ENCODE assay signal across 9 cellular contexts in the genomic region with DNA sequence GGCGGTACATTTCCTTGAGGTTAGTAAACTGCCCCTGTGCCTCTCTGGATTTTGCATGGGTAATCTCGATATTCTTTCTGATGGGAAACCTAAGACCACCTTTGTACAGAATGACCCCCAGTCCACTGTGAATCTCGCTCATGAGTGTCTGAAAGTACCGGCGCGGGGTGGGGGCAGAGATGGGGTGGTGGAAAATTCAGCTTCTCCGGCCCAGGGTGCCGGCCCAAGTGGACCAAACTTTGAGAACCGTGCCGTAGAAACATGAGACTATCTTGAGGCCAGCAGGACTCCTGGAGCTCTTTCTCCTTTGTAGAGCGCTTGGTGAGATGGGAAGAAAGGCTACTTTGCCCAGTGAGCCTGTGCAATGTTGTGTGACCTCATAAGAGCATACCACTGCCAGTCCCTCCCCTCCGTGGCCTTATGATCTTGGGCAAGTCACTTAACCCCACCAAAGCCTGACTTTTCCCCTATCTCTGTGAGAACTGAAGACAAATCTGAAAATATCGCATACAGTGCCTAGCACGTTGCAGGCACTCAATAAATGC. TPM values are rescaled to one million over a fixed set of nuclear protein-coding genes. Genes with fewer than 3 reads are reported as not detected.
DNase-seq lines count a peak whose midpoint lies in the region; ATAC-seq and TF ChIP-seq lines count a peak whose summit lies in the region.
"Had no signal": no experiment of that assay in that cellular context is flagged by ENCODE, and none has a peak within 500 bp of the region (broad histone marks: within the 10 kb centered on the region; RNA-seq: fewer than 3 reads in every experiment).

No MANE protein-coding gene starts in this region.

- no peak overlapping the region; the same call in 1 of the 2 replicates for H3K14ac ChIP-seq in H9 (ENCODE audit: insufficient read depth, low read length)

- H3K23me2 ChIP-seq in H9 (ENCODE audit: insufficient read length, low read depth, low read length, poor library complexity, severe bottlenecking), result peaks cover 11% of the 10 kb centered on the region

- peak overlapping the region; percentile 71 to 73 for H3K4me3 Mint-ChIP-seq in H9

- peak overlapping the region; percentile 42 for H3K4me2 ChIP-seq in H9 (ENCODE audit: insufficient read depth, insufficient read length, low read length)

- no peak overlapping the region for H4K5ac ChIP-seq in H9 (ENCODE audit: insufficient read length, low read depth, low read length)

- no peak overlapping the region for H3K27ac Mint-ChIP-seq in H9
- H3K27ac Mint-ChIP-seq: naive B cell had no signal

- H3K4me3 ChIP-seq in choroid plexus epithelial cell (ENCODE audit: low read depth, low read length), result peak overlapping the region; percentile 65
- H3K4me3 ChIP-seq in iPS-18c (ENCODE audit: insufficient read depth, low read depth, low read length), result peak overlapping the region; percentile 64
- peak overlapping the region; percentile 45 to 61 (median 59) for H3K4me3 ChIP-seq in skeletal muscle tissue (ENCODE audit: low read length in 3 of 3)

- no peaks in the 10 kb centered on the region for H4K20me1 ChIP-seq in H9 (ENCODE audit: control insufficient read depth, insufficient read depth, insufficient read length)

- no peak overlapping the region for H4K91ac ChIP-seq in H9 (ENCODE audit: insufficient read length, low read depth, low read length)

- H2AK5ac ChIP-seq in H9 (ENCODE audit: insufficient read length, low read length), result no peak overlapping the region

- H3K9ac ChIP-seq in H9 (ENCODE audit: extremely low read depth, insufficient read length, low read length) (no peak overlapping the region), skeletal muscle tissue (ENCODE audit: low read depth in 1 of 3, low read length in 3 of 3) (peak overlapping the region in 1 of 3 donors; percentile 54)

- no peak overlapping the region for H2BK120ac ChIP-seq in H9 (ENCODE audit: low read depth, low read length, poor library complexity, severe bottlenecking)

- H3K4me1 ChIP-seq in H9 (ENCODE audit: insufficient read depth, low read length), result no peaks in the 10 kb centered on the region
- peaks cover 0 to 3% (median 0%) of the 10 kb centered on the region in 3 donors for H3K4me1 ChIP-seq in skeletal muscle tissue (ENCODE audit: control insufficient read depth in 3 of 3, insufficient read depth in 3 of 3, low read length in 3 of 3)

- H3K27ac ChIP-seq in H9 (ENCODE audit: insufficient read length, low read depth, low read length) (no peak overlapping the region), skeletal muscle tissue (ENCODE audit: low read depth, low read length) (no peak overlapping the region)

- H2AFZ ChIP-seq in H9 (ENCODE audit: low read length), result peak overlapping the region; percentile 72

- H3K36me3 ChIP-seq in skeletal muscle tissue (ENCODE audit: control insufficient read depth in 3 of 3, insufficient read depth in 3 of 3, low read length in 3 of 3), result no peaks in the 10 kb centered on the region

- H3K9me3 Mint-ChIP-seq in H9, result peaks cover 7 to 9% of the 10 kb centered on the region in 2 experiments

- H3K4me1 Mint-ChIP-seq in H9, result peaks cover 4% of the 10 kb centered on the region in 2 experiments; a peak in 3 of 4 replicates
- H3K4me1 Mint-ChIP-seq: naive B cell had no signal

- no peak for TF ChIP-seq CTCF in H9 (conservative IDR thresholded peaks at IDR 0.05)
- no peak for TF ChIP-seq CTCF in choroid plexus epithelial cell (conservative IDR thresholded peaks at IDR 0.05; ENCODE audit: low read depth, low read length)

- H2BK12ac ChIP-seq in H9 (ENCODE audit: insufficient read length, low read depth, low read length), result no peak overlapping the region

- H3K9me3 ChIP-seq in H9 (ENCODE audit: control insufficient read depth, low read depth, low read length) (no peaks in the 10 kb centered on the region), iPS-18c (ENCODE audit: control insufficient read depth, insufficient read depth, low read length) (no peaks in the 10 kb centered on the region), skeletal muscle tissue (ENCODE audit: control insufficient read depth in 3 of 3, low read length in 3 of 3) (peaks cover 0 to 5% (median 2%) of the 10 kb centered on the region in 3 donors)

- H2BK15ac ChIP-seq in H9 (ENCODE audit: low read depth, low read length), result no peak overlapping the region

- H2BK5ac ChIP-seq in H9 (ENCODE audit: insufficient read length, low read length), result no peak overlapping the region

- WGBS in H9 (ENCODE audit: extremely low coverage, insufficient read length, low lambda C conversion rate), result no CpG with 5 or more reads among the region's 14 CpGs

- H3K79me1 ChIP-seq in H9 (ENCODE audit: insufficient read depth, low read depth, low read length, poor library complexity, severe bottlenecking), result no peaks in the 10 kb centered on the region

- DNase-seq in H9 (no peak), choroid plexus epithelial cell (ENCODE audit: low read depth) (no peak), NK-92 (lab: John Stamatoyannopoulos, UW; ENCODE audit: unreplicated experiment) (no peak), SK-N-DZ (ENCODE audit: low spot score) (no peak)
- no peak for DNase-seq in activated CD4-positive, alpha-beta T cell treated with anti-CD3 and anti-CD28 coated beads, Interleukin-2, amount 50 U/mL, for 1 hour
- DNase-seq: naive B cell had no signal

- H3K27me3 Mint-ChIP-seq in H9 (ENCODE audit: low read depth), result peaks cover 20% of the 10 kb centered on the region

- H3K36me3 Mint-ChIP-seq in H9 (ENCODE audit: insufficient read depth in 1 of 3, low read depth in 3 of 3), result peaks cover 3 to 5% (median 4%) of the 10 kb centered on the region in 3 experiments; a peak in 6 of 7 replicates

- no peak overlapping the region for H2BK20ac ChIP-seq in H9 (ENCODE audit: low read depth, low read length, poor library complexity, severe bottlenecking)

- H3K18ac ChIP-seq in H9 (ENCODE audit: insufficient read length, low read depth, low read length), result no peak overlapping the region

- H3K79me2 ChIP-seq in H9 (ENCODE audit: insufficient read depth, low read length), result no peaks in the 10 kb centered on the region

- H3K23ac ChIP-seq in H9 (ENCODE audit: insufficient read length, low read depth, low read length), result no peak overlapping the region

- H3K27me3 ChIP-seq in H9 (ENCODE audit: insufficient read depth, low read length) (no peaks in the 10 kb centered on the region), skeletal muscle tissue (ENCODE audit: control insufficient read depth in 3 of 3, insufficient read depth in 3 of 3, low read length in 3 of 3) (peaks cover 0 to 15% (median 8%) of the 10 kb centered on the region in 3 donors)

- no peak overlapping the region for H3K4ac ChIP-seq in H9 (ENCODE audit: low read depth, low read length)

- H3K56ac ChIP-seq in H9 (ENCODE audit: insufficient read length, low read depth, low read length), result no peak overlapping the region

- no peak overlapping the region for H4K8ac ChIP-seq in H9 (replicated peaks; ENCODE audit: insufficient read length, low read depth, low read length)

- no peak overlapping the region for H3T11ph ChIP-seq in H9 (ENCODE audit: low read length)

- no peak for ATAC-seq in GM19397 (IDR thresholded peaks at IDR 0.05; ENCODE audit: unreplicated experiment)

RNA-seq across cellular contexts. Expression of a gene that starts 40.3 kb away (rescaled TPM):
- total RNA-seq in H9 (2021) (7.7 and 7.9 TPM in 2 replicates), skeletal muscle tissue (1.0 TPM)
- polyA plus RNA-seq in SK-N-DZ (2014; cell fraction: cytosol; rRNA removed), result not detected in 2 replicates
- polyA plus RNA-seq in SK-N-DZ (2014; cell fraction: nucleus; rRNA removed), result not detected in 2 replicates
